In genomic region chr11:30561691-30562412, GRCh38 we compare ENCODE assay signal across 22 cellular contexts. TPM values are rescaled to one million over a fixed set of nuclear protein-coding genes. Genes with fewer than 3 reads are reported as not detected.
"Had no signal": no experiment of that assay in that cellular context is flagged by ENCODE, and none has a peak within 500 bp of the region (broad histone marks: within the 10 kb centered on the region; RNA-seq: fewer than 3 reads in every experiment).

No MANE protein-coding gene starts in this region.

- ATAC-seq: activated CD8-positive, alpha-beta T cell treated with anti-CD3 and anti-CD28 coated beads for 36 hours; activated naive CD8-positive, alpha-beta T cell treated with anti-CD3 and anti-CD28 coated beads, Interleukin-2, amount 50 U/mL, for 24 hours; effector memory CD8-positive, alpha-beta T cell; foreskin keratinocyte; left lung; stimulated activated memory B cell treated with anti-CD40 and anti-IgM and Interleukin-4, amounts not matched to agents 10 μg/mL and 1 μg/mL and 100 μg/mL, for 72 hours had no signal

- H3K36me3 Mint-ChIP-seq: activated naive CD4-positive, alpha-beta T cell treated with anti-CD3 and anti-CD28 coated beads, Interleukin-2, amount 10 ng/mL, durations not matched to agents 7 days and 5 days; stimulated activated memory B cell treated with anti-CD40 and anti-IgM and Interleukin-4, amounts not matched to agents 10 μg/mL and 1 μg/mL and 100 μg/mL, for 72 hours had no signal

- H3K9me3 Mint-ChIP-seq: activated B cell treated with CpG ODN at 0.5 μM for 24 hours; activated CD8-positive, alpha-beta T cell treated with anti-CD3 and anti-CD28 coated beads for 36 hours; activated naive CD4-positive, alpha-beta T cell treated with anti-CD3 and anti-CD28 coated beads, Interleukin-2, amount 10 ng/mL, durations not matched to agents 7 days and 5 days; activated naive CD8-positive, alpha-beta T cell treated with anti-CD3 and anti-CD28 coated beads, Interleukin-2, amount 50 U/mL, for 24 hours; activated T-cell treated with anti-CD3 and anti-CD28 coated beads, Interleukin-2, amount 50 U/mL, for 24 hours; stimulated activated memory B cell treated with anti-CD40 and anti-IgM and Interleukin-4, amounts not matched to agents 10 μg/mL and 1 μg/mL and 100 μg/mL, for 72 hours had no signal

- H3K9me3 ChIP-seq: left lung, sigmoid colon, tibial nerve had no signal

- H3K27ac Mint-ChIP-seq: activated B cell treated with CpG ODN at 0.5 μM for 24 hours; activated CD8-positive, alpha-beta T cell treated with anti-CD3 and anti-CD28 coated beads for 36 hours; activated naive CD4-positive, alpha-beta T cell treated with anti-CD3 and anti-CD28 coated beads, Interleukin-2, amount 10 ng/mL, durations not matched to agents 7 days and 5 days; activated naive CD8-positive, alpha-beta T cell treated with anti-CD3 and anti-CD28 coated beads, Interleukin-2, amount 50 U/mL, for 24 hours; activated T-cell treated with anti-CD3 and anti-CD28 coated beads, Interleukin-2, amount 50 U/mL, for 24 hours; effector memory CD8-positive, alpha-beta T cell; nephron progenitor cell; stimulated activated memory B cell treated with anti-CD40 and anti-IgM and Interleukin-4, amounts not matched to agents 10 μg/mL and 1 μg/mL and 100 μg/mL, for 72 hours had no signal

- H3K4me1 ChIP-seq: foreskin keratinocyte, left lung had no signal

- H3K4me3 ChIP-seq: cardiac muscle cell, left lung, sigmoid colon, tibial nerve had no signal

- DNase-seq: activated B cell treated with CpG ODN at 0.5 μM for 24 hours; activated CD4-positive, alpha-beta T cell treated with anti-CD3 and anti-CD28 coated beads for 48 hours; activated CD8-positive, alpha-beta T cell treated with anti-CD3 and anti-CD28 coated beads for 36 hours; activated effector memory CD4-positive, alpha-beta T cell treated with Interleukin-2 at 50 U/mL for 16 hours; activated naive CD4-positive, alpha-beta T cell treated with anti-CD3 and anti-CD28 coated beads, Interleukin-2, amount 10 ng/mL, durations not matched to agents 7 days and 5 days; activated naive CD8-positive, alpha-beta T cell treated with anti-CD3 and anti-CD28 coated beads, Interleukin-2, amount 50 U/mL, for 24 hours; activated T-cell treated with anti-CD3 and anti-CD28 coated beads, Interleukin-2, amount 50 U/mL, for 24 hours; dermis blood vessel endothelial cell; effector memory CD8-positive, alpha-beta T cell; foreskin keratinocyte; glutamatergic neuron; hippocampal formation; left lung; nephron progenitor cell; nucleus accumbens; sigmoid colon; stimulated activated CD4-positive, alpha-beta T cell treated with anti-CD3 and anti-CD28 coated beads, Interleukin-4, amount 100 ng/mL, for 24 hours; T-helper 9 cell had no signal

- H3K27me3 ChIP-seq: cardiac muscle cell, foreskin keratinocyte, left lung, sigmoid colon, tibial nerve had no signal

- H3K36me3 ChIP-seq: cardiac muscle cell, left lung, sigmoid colon, tibial nerve had no signal

- H3K27me3 Mint-ChIP-seq: activated naive CD4-positive, alpha-beta T cell treated with anti-CD3 and anti-CD28 coated beads, Interleukin-2, amount 10 ng/mL, durations not matched to agents 7 days and 5 days; activated naive CD8-positive, alpha-beta T cell treated with anti-CD3 and anti-CD28 coated beads, Interleukin-2, amount 50 U/mL, for 24 hours; activated T-cell treated with anti-CD3 and anti-CD28 coated beads, Interleukin-2, amount 50 U/mL, for 24 hours; effector memory CD8-positive, alpha-beta T cell; stimulated activated memory B cell treated with anti-CD40 and anti-IgM and Interleukin-4, amounts not matched to agents 10 μg/mL and 1 μg/mL and 100 μg/mL, for 72 hours had no signal

- H3K4me1 Mint-ChIP-seq: activated B cell treated with CpG ODN at 0.5 μM for 24 hours; activated naive CD4-positive, alpha-beta T cell treated with anti-CD3 and anti-CD28 coated beads, Interleukin-2, amount 10 ng/mL, durations not matched to agents 7 days and 5 days; stimulated activated memory B cell treated with anti-CD40 and anti-IgM and Interleukin-4, amounts not matched to agents 10 μg/mL and 1 μg/mL and 100 μg/mL, for 72 hours had no signal

- H3K4me3 Mint-ChIP-seq: activated B cell treated with CpG ODN at 0.5 μM for 24 hours; activated CD8-positive, alpha-beta T cell treated with anti-CD3 and anti-CD28 coated beads for 36 hours; activated naive CD4-positive, alpha-beta T cell treated with anti-CD3 and anti-CD28 coated beads, Interleukin-2, amount 10 ng/mL, durations not matched to agents 7 days and 5 days; activated naive CD8-positive, alpha-beta T cell treated with anti-CD3 and anti-CD28 coated beads, Interleukin-2, amount 50 U/mL, for 24 hours; activated T-cell treated with anti-CD3 and anti-CD28 coated beads, Interleukin-2, amount 50 U/mL, for 24 hours; effector memory CD8-positive, alpha-beta T cell; nephron progenitor cell; stimulated activated memory B cell treated with anti-CD40 and anti-IgM and Interleukin-4, amounts not matched to agents 10 μg/mL and 1 μg/mL and 100 μg/mL, for 72 hours had no signal

- H3K27ac ChIP-seq: foreskin keratinocyte, left lung, sigmoid colon, tibial nerve had no signal

RNA-seq across cellular contexts. Expression of gene MPPED2, which starts 24.3 kb away (rescaled TPM):
- total RNA-seq: chondrocyte, foreskin keratinocyte had no signal
